ENCODE assay signal across 9 cellular contexts in the genomic region with DNA sequence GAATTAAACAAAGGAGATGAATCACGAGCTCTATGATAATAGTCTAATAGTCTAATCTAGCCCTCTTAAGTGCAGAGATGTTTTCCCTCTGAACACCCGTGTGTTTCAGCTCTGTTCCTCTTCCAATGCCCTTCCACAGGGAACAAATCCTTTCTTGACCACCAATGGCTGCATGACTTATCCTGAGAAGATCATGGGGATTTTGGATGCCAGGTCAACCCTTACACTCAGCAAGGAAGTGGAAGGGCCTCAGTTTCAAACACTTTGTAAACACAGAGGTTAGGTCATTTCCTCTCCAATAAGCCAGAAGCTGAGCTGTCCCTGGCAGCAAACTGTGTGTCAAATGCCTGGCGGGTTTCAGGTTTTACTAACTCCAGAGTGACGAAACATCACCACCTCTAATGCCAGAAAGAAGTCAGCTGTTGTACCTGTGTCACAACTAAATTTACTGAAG.
DNase-seq lines count a peak whose midpoint lies in the region; ATAC-seq, FAIRE-seq and TF ChIP-seq lines count a peak whose summit lies in the region.
"Had no signal": no experiment of that assay in that cellular context is flagged by ENCODE, and none has a peak within 500 bp of the region (broad histone marks: within the 10 kb centered on the region; RNA-seq: fewer than 3 reads in every experiment).

No MANE protein-coding gene starts in this region.

- peak; percentile 95 for FAIRE-seq in endothelial cell of umbilical vein (lab: Jason Lieb, UNC)

- no peaks in the 10 kb centered on the region for H3K9me1 ChIP-seq in endothelial cell of umbilical vein (replicated peaks; ENCODE audit: control insufficient read depth, extremely low read depth, insufficient read depth, low read length)

- H3K27me3 ChIP-seq in OCI-LY3 (ENCODE audit: low read depth, low read length) (no peaks in the 10 kb centered on the region), endothelial cell of umbilical vein (ENCODE audit: control insufficient read depth in 2 of 2, insufficient read depth in 2 of 2, low read length in 2 of 2) (no peaks in the 10 kb centered on the region), WERI-Rb-1 (ENCODE audit: insufficient read depth, low read depth, severe bottlenecking) (no peaks in the 10 kb centered on the region)

- dilution Hi-C loops in endothelial cell of umbilical vein (cut with MboI; ENCODE audit: extremely low pct_ligation_motif_present, low sequenced_read_pairs), result no loop called here

- H3K4me1 ChIP-seq in OCI-LY3 (ENCODE audit: low read length) (peaks cover 3% of the 10 kb centered on the region; the same call in 1 of the 2 replicates), endothelial cell of umbilical vein (ENCODE audit: control insufficient read depth, extremely low read depth, insufficient read depth, low read length) (peaks cover 93% of the 10 kb centered on the region)

- POLR2A ChIA-PET in endothelial cell of umbilical vein (lab: Charles Lee), result interaction anchor here (2.1 kb wide), 2 partner anchors 9 to 28 kb away, joined by 5 read pairs; no protein-coding TSS in a partner anchor

- H3K9ac ChIP-seq in OCI-LY3 (ENCODE audit: low read length) (no peak overlapping the region), endothelial cell of umbilical vein (replicated peaks; ENCODE audit: extremely low read depth, insufficient read depth, low read length) (peak overlapping the region; percentile 73)
- H3K9ac ChIP-seq: KMS-11 had no signal

- ATAC-seq in GM18868 (IDR thresholded peaks at IDR 0.05; ENCODE audit: unreplicated experiment) (peak; percentile 78), HG02759 (IDR thresholded peaks at IDR 0.05; ENCODE audit: unreplicated experiment) (no peak), GM19328 (IDR thresholded peaks at IDR 0.05; ENCODE audit: unreplicated experiment) (no peak)

- H4K20me1 ChIP-seq in OCI-LY3 (ENCODE audit: insufficient read depth, low read length), result no peaks in the 10 kb centered on the region
- no peaks in the 10 kb centered on the region for H4K20me1 ChIP-seq in endothelial cell of umbilical vein (replicated peaks; ENCODE audit: control insufficient read depth, extremely low read depth, insufficient read depth, low read length)

- H3K36me3 ChIP-seq in OCI-LY3 (replicated peaks; ENCODE audit: low read depth, low read length) (no peaks in the 10 kb centered on the region), endothelial cell of umbilical vein (ENCODE audit: control insufficient read depth in 2 of 2, extremely low read depth in 1 of 2, insufficient read depth in 2 of 2, low read length in 2 of 2) (peaks cover 0 to 3% of the 10 kb centered on the region in 2 experiments), WERI-Rb-1 (peaks cover 37% of the 10 kb centered on the region)

- H3K9me3 ChIP-seq in OCI-LY3 (ENCODE audit: insufficient read depth, low read length) (no peaks in the 10 kb centered on the region), endothelial cell of umbilical vein (replicated peaks; ENCODE audit: control insufficient read depth, insufficient read depth, low read length) (no peaks in the 10 kb centered on the region), WERI-Rb-1 (ENCODE audit: severe bottlenecking) (no peaks in the 10 kb centered on the region)

- no peak for TF ChIP-seq POLR2A in endothelial cell of umbilical vein (IDR thresholded peaks at IDR 0.05; ENCODE audit: low read depth, low read length)

- no TSS peak for BruUV-seq in endothelial cell of umbilical vein (replicated peaks; lab: Mats Ljungman, UMichigan)

- no peak overlapping the region for H3K4me3 ChIP-seq in OCI-LY3 (ENCODE audit: low read length)
- no peak overlapping the region for H3K4me3 ChIP-seq in endothelial cell of umbilical vein (replicated peaks in 1 of 3; ENCODE audit: insufficient read depth in 1 of 3, low read depth in 1 of 3, low read length in 3 of 3)
- no peak overlapping the region for H3K4me3 ChIP-seq in WERI-Rb-1 (ENCODE audit: low read depth, low read length)

- H3K27ac ChIP-seq in OCI-LY3 (ENCODE audit: low read length) (no peak overlapping the region), endothelial cell of umbilical vein (ENCODE audit: insufficient read depth, low read depth, low read length) (peak overlapping the region; percentile 90), WERI-Rb-1 (no peak overlapping the region)
- H3K27ac ChIP-seq: KMS-11 had no signal

- H3K4me2 ChIP-seq in OCI-LY3 (ENCODE audit: low read length) (no peak overlapping the region), endothelial cell of umbilical vein (ENCODE audit: insufficient read depth, low read length) (peak overlapping the region; percentile 75)
- H3K4me2 ChIP-seq: KMS-11 had no signal

- DNase-seq in endothelial cell of umbilical vein (ENCODE audit: low read depth, low spot score) (peak; percentile 97), non-pigmented ciliary epithelial cell (ENCODE audit: low read depth) (peak; percentile 95), WERI-Rb-1 (no peak), COLO829 (ENCODE audit: low spot score) (no peak)

- H2AFZ ChIP-seq in OCI-LY3 (ENCODE audit: low read depth, low read length) (0 out of 2 replicates have a peak overlapping the region, but pooled peaks have one; percentile 30), endothelial cell of umbilical vein (ENCODE audit: low read depth, low read length) (no peak overlapping the region)

- no peak for TF ChIP-seq CTCF in OCI-LY3 (IDR thresholded peaks at IDR 0.05; ENCODE audit: low read depth, low read length)
- TF ChIP-seq CTCF in endothelial cell of umbilical vein (IDR thresholded peaks at IDR 0.05; ENCODE audit: extremely low read depth in 1 of 2, insufficient read depth in 1 of 2, low read depth in 1 of 2, low read length in 2 of 2), result no peak
- TF ChIP-seq CTCF in WERI-Rb-1 (IDR thresholded peaks at IDR 0.05; ENCODE audit: low read depth, low read length), result no peak

- CTCF ChIA-PET in endothelial cell of umbilical vein (lab: Charles Lee), result interaction anchor here (0.8 to 3.6 kb wide), 8 partner anchors 9 to 234 kb away, joined by 3 to 11 read pairs (median 4); no protein-coding TSS in a partner anchor

- intact Hi-C loops in endothelial cell of umbilical vein (cut with micrococcal nuclease), result loop anchor here (1.0 kb wide), 2 partner anchors 19 to 30 kb away; no protein-coding TSS in a partner anchor

- H3K79me2 ChIP-seq in OCI-LY3 (ENCODE audit: low read length) (no peaks in the 10 kb centered on the region), endothelial cell of umbilical vein (ENCODE audit: control insufficient read depth, insufficient read depth, low read length) (peaks cover 40% of the 10 kb centered on the region)

TF ChIP-seq in endothelial cell of umbilical vein, 7 proteins besides CTCF, POLR2A, EP300 and RAD21:
- peak; percentile 90 for TF ChIP-seq POLR2AphosphoS5 (IDR thresholded peaks at IDR 0.05; ENCODE audit: insufficient read depth, low read depth, low read length)
- no peak for TF ChIP-seq MYC (IDR thresholded peaks at IDR 0.05; ENCODE audit: low read depth, low read length)
- peak; percentile 95 for TF ChIP-seq GATA2 (IDR thresholded peaks at IDR 0.05; ENCODE audit: insufficient read depth, insufficient read length, low read depth, low read length)
- TF ChIP-seq EZH2 (IDR thresholded peaks at IDR 0.05; ENCODE audit: borderline replicate concordance, low read depth, low read length, severe bottlenecking), result no peak
- TF ChIP-seq, protein P1, sequence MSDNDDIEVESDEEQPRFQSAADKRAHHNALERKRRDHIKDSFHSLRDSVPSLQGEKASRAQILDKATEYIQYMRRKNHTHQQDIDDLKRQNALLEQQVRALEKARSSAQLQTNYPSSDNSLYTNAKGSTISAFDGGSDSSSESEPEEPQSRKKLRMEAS (IDR thresholded peaks at IDR 0.05; ENCODE audit: insufficient read depth, insufficient read length), result no peak
- peak; percentile 94 for TF ChIP-seq FOS (IDR thresholded peaks at IDR 0.05; ENCODE audit: borderline replicate concordance, insufficient read depth, low read length)
- peak; percentile 90 for TF ChIP-seq JUN (IDR thresholded peaks at IDR 0.05; ENCODE audit: borderline replicate concordance, insufficient read depth, insufficient read length, low read depth)

Comparison
In these comparisons a context has a peak if more than half of its experiments do, and no peak if none do; other contexts are left out.
1. DNase-seq: peak in endothelial cell of umbilical vein (single experiment) and non-pigmented ciliary epithelial cell (single experiment); none in WERI-Rb-1 (single experiment) and COLO829 (single experiment).